8 cellular contexts compared by ENCODE assay signal in genomic region chr12:77847060-77847541, GRCh38. TPM values are rescaled to one million over a fixed set of nuclear protein-coding genes. Genes with fewer than 3 reads are reported as not detected.
DNase-seq lines count a peak whose midpoint lies in the region; ATAC-seq and TF ChIP-seq lines count a peak whose summit lies in the region.

No MANE protein-coding gene starts in this region.

- no peaks in the 10 kb centered on the region for H4K20me1 ChIP-seq in osteoblast (ENCODE audit: insufficient read depth, low read length)

- POLR2A ChIA-PET in CD4-positive, alpha-beta memory T cell (lab: Charles Lee; ENCODE audit: partially characterized antibody): no interaction called here

- H3K9me3 Mint-ChIP-seq in CD4-positive, alpha-beta memory T cell: peaks cover 1 to 6% (median 5%) of the 10 kb centered on the region in 8 donors

- H3K36me3 ChIP-seq in SK-N-MC (ENCODE audit: insufficient read depth, low read length): no peaks in the 10 kb centered on the region
- no peaks in the 10 kb centered on the region for H3K36me3 ChIP-seq in osteoblast (ENCODE audit: insufficient read depth, low read length)
- no peaks in the 10 kb centered on the region for H3K36me3 ChIP-seq in CD4-positive, alpha-beta memory T cell (ENCODE audit: insufficient read depth, low read length)

- H3K9ac ChIP-seq in SK-N-MC (ENCODE audit: insufficient read length): peak overlapping the region; percentile 46

- no peak for TF ChIP-seq CTCF in osteoblast (IDR thresholded peaks at IDR 0.05; ENCODE audit: extremely low read depth, low read depth, low read length)

- H3K4me3 ChIP-seq in SK-N-MC (peak overlapping the region; percentile 45), osteoblast (ENCODE audit: insufficient read depth, low read length) (no peak overlapping the region)
- H3K4me3 ChIP-seq in CD4-positive, alpha-beta memory T cell (ENCODE audit: low read length in 2 of 2): no peak overlapping the region

- no peaks in the 10 kb centered on the region for H3K79me2 ChIP-seq in osteoblast (ENCODE audit: insufficient read depth, low read length)

- H3K4me3 Mint-ChIP-seq in CD4-positive, alpha-beta memory T cell: no peak overlapping the region

- peak overlapping the region; percentile 77 for H3K4me2 ChIP-seq in osteoblast (ENCODE audit: insufficient read depth, low read length)

- ATAC-seq in GM18909 (IDR thresholded peaks at IDR 0.05; ENCODE audit: poor library complexity, unreplicated experiment): peak; percentile 99
- ATAC-seq in HG02970 (IDR thresholded peaks at IDR 0.05; ENCODE audit: low FRiP score, unreplicated experiment): peak; percentile 96

- H3K36me3 Mint-ChIP-seq in CD4-positive, alpha-beta memory T cell: no peaks in the 10 kb centered on the region

- H3K4me1 Mint-ChIP-seq in CD4-positive, alpha-beta memory T cell: no peaks in the 10 kb centered on the region

- CTCF ChIA-PET in CD4-positive, alpha-beta memory T cell (lab: Charles Lee; ENCODE audit: partially characterized antibody): no interaction called here

- H3K27me3 Mint-ChIP-seq in CD4-positive, alpha-beta memory T cell: no peaks in the 10 kb centered on the region

- no peaks in the 10 kb centered on the region for H3K27me3 ChIP-seq in osteoblast (ENCODE audit: insufficient read depth, low read length)
- H3K27me3 ChIP-seq in CD4-positive, alpha-beta memory T cell (ENCODE audit: insufficient read depth, low read length): no peaks in the 10 kb centered on the region

- H3K9me3 ChIP-seq in SK-N-MC (ENCODE audit: low read depth, low read length): no peaks in the 10 kb centered on the region
- H3K9me3 ChIP-seq in osteoblast (ENCODE audit: low read depth, low read length): no peaks in the 10 kb centered on the region
- H3K9me3 ChIP-seq in CD4-positive, alpha-beta memory T cell (ENCODE audit: control insufficient read depth in 1 of 2, low read length in 2 of 2): no peaks in the 10 kb centered on the region

- peak; percentile 98 for DNase-seq in SK-N-MC (ENCODE audit: low read depth, low spot score)
- DNase-seq in osteoblast (ENCODE audit: insufficient read length, low spot score, missing footprints): no peak
- no peak for DNase-seq in CD4-positive, alpha-beta memory T cell
- DNase-seq in anterior cingulate cortex (lab: John Stamatoyannopoulos, UW): no peak
- DNase-seq in NCI-H1048 (lab: John Stamatoyannopoulos, UW): no peak
- no peak for DNase-seq in DMS79 (lab: John Stamatoyannopoulos, UW)

- peak overlapping the region; percentile 21 for H2AFZ ChIP-seq in osteoblast (ENCODE audit: low read length)

- intact Hi-C loops in CD4-positive, alpha-beta memory T cell (cut with micrococcal nuclease): no loop called here

- peaks cover 31% of the 10 kb centered on the region for H3K4me1 ChIP-seq in osteoblast (ENCODE audit: insufficient read depth, low read length)
- no peaks in the 10 kb centered on the region for H3K4me1 ChIP-seq in CD4-positive, alpha-beta memory T cell (ENCODE audit: insufficient read depth, low read length)

- peak overlapping the region; percentile 93 for H3K27ac ChIP-seq in SK-N-MC
- H3K27ac ChIP-seq in osteoblast (ENCODE audit: low read depth, low read length): peak overlapping the region; percentile 83
- no peak overlapping the region for H3K27ac ChIP-seq in CD4-positive, alpha-beta memory T cell (ENCODE audit: low read depth, low read length)

- no peak overlapping the region for H3K27ac Mint-ChIP-seq in CD4-positive, alpha-beta memory T cell

RNA-seq across cellular contexts. Expression of gene NAV3, which starts 16.4 kb away (rescaled TPM):
- total RNA-seq in osteoblast: 84.7 and 107 TPM in 2 replicates
- total RNA-seq in CD4-positive, alpha-beta memory T cell: not detected
- not detected for polyA plus RNA-seq in CD4-positive, alpha-beta memory T cell

Comparison
In these comparisons a context has a peak if more than half of its experiments do, and no peak if none do; other contexts are left out.
1. RNA of gene NAV3, which starts 16.4 kb away (total RNA-seq): 84.7 to 107 TPM in osteoblast; not detected in CD4-positive, alpha-beta memory T cell; every median in the first group is over 10 times any median in the second.